8 cellular contexts compared by ENCODE assay signal in genomic region chr4:2962099-2962455, GRCh38. TPM values are rescaled to one million over a fixed set of nuclear protein-coding genes. Genes with fewer than 3 reads are reported as not detected.
DNase-seq lines count a peak whose midpoint lies in the region; ATAC-seq, FAIRE-seq and TF ChIP-seq lines count a peak whose summit lies in the region.

No MANE protein-coding gene starts in this region.

- H3K27ac ChIP-seq in H1 (ENCODE audit: low read depth, low read length) (no peak overlapping the region), trophoblast cell (ENCODE audit: low read depth, low read length) (no peak overlapping the region)

- H3K23ac ChIP-seq in H1 (ENCODE audit: insufficient read length) = no peak overlapping the region
- no peak overlapping the region for H3K23ac ChIP-seq in trophoblast cell (ENCODE audit: low read length)

- H4K91ac ChIP-seq in H1 (replicated peaks; ENCODE audit: insufficient read length, low read length) (no peak overlapping the region), trophoblast cell (ENCODE audit: low read depth, low read length) (no peak overlapping the region)

- 68% methylated on average over 7 of the region's 7 CpGs; no CpG with 5 or more reads in 1 of the 2 experiments for WGBS in H1 (ENCODE audit: extremely low coverage in 1 of 2, insufficient coverage in 1 of 2, insufficient read length in 1 of 2, insufficient replicate concordance in 2 of 2, low coverage in 1 of 2, low lambda C conversion rate in 2 of 2, missing lambda C conversion rate in 1 of 2), 2 experiments
- WGBS in trophoblast cell (ENCODE audit: extremely low coverage, insufficient coverage, insufficient read length) = no CpG with 5 or more reads among the region's 7 CpGs

- H4K20me1 ChIP-seq in H1 (replicated peaks in 1 of 2; ENCODE audit: control insufficient read depth in 1 of 2, insufficient read depth in 2 of 2, low read length in 2 of 2) = peaks cover 2 to 8% of the 10 kb centered on the region in 2 experiments

- H2BK5ac ChIP-seq in H1 (ENCODE audit: low read depth, low read length) (no peak overlapping the region), trophoblast cell (ENCODE audit: low read depth, low read length, poor library complexity) (no peak overlapping the region)

- peaks cover 3 to 9% (median 6%) of the 10 kb centered on the region in 4 experiments; a peak in 5 of 7 replicates for H3K4me1 ChIP-seq in H1 (replicated peaks in 1 of 4; ENCODE audit: control insufficient read depth in 3 of 4, insufficient read depth in 4 of 4, low read length in 3 of 4)
- H3K4me1 ChIP-seq in trophoblast cell (ENCODE audit: control insufficient read depth in 1 of 2, insufficient read depth in 2 of 2, low read length in 2 of 2) = peaks cover 0 to 11% of the 10 kb centered on the region in 2 experiments

- peak; percentile 40 to 52 for DNase-seq in activated CD4-positive, alpha-beta T cell treated with anti-CD3 and anti-CD28 coated beads for 24 hours (ENCODE audit: low read depth in 2 of 2)
- DNase-seq in activated CD4-positive, alpha-beta T cell treated with anti-CD3 and anti-CD28 coated beads for 1 hour = no peak
- peak; percentile 44 for DNase-seq in SK-N-DZ (ENCODE audit: low spot score)
- DNase-seq in H1 (ENCODE audit: low read depth in 1 of 2, low spot score in 2 of 2) = no peak
- no peak for DNase-seq in trophoblast cell
- DNase-seq in NCI-H1092 treated with DMSO at 0.1 percent for 48 hours (lab: John Stamatoyannopoulos, UW) = no peak
- no peak for DNase-seq in NCI-H146 treated with DMSO at 0.1 percent for 48 hours (lab: John Stamatoyannopoulos, UW; ENCODE audit: unreplicated experiment)

- H3K18ac ChIP-seq in H1 (ENCODE audit: extremely low read depth, low read length) (no peak overlapping the region), trophoblast cell (ENCODE audit: low read length) (no peak overlapping the region)

- peaks cover 16% of the 10 kb centered on the region; the same call in 1 of the 2 replicates for H3K23me2 ChIP-seq in H1 (ENCODE audit: low read depth, low read length)

- H3K4ac ChIP-seq in H1 (replicated peaks; ENCODE audit: insufficient read length, low read depth, low read length) (no peak overlapping the region), trophoblast cell (ENCODE audit: low read depth, low read length) (no peak overlapping the region)

- no peak overlapping the region for H3K56ac ChIP-seq in H1 (replicated peaks; ENCODE audit: insufficient read length, low read depth, low read length)

- no peak for TF ChIP-seq POLR2A in H1 (IDR thresholded peaks at IDR 0.05; ENCODE audit: control extremely low read depth in 1 of 2, low read depth in 2 of 2, low read length in 2 of 2)

- FAIRE-seq in H1 (lab: Jason Lieb, UNC) = no peak

- H4K5ac ChIP-seq in H1 (ENCODE audit: insufficient read length, low read depth, low read length) = no peak overlapping the region

- H3K79me1 ChIP-seq in H1 (ENCODE audit: low read depth, low read length) (peaks cover 5% of the 10 kb centered on the region), trophoblast cell (ENCODE audit: low read length) (peaks cover 7% of the 10 kb centered on the region)

- H2BK12ac ChIP-seq in H1 (ENCODE audit: low read depth, low read length) (no peak overlapping the region), trophoblast cell (ENCODE audit: low read length) (no peak overlapping the region)

- TF ChIP-seq RAD21 in H1 (IDR thresholded peaks at IDR 0.05 in 1 of 2, conservative IDR thresholded peaks at IDR 0.05 in 1 of 2; ENCODE audit: low read depth in 2 of 2, low read length in 2 of 2) = no peak

- H3K4me3 ChIP-seq in H1 (ENCODE audit: extremely low read depth in 1 of 4, insufficient read depth in 2 of 4, low read depth in 3 of 4, low read length in 4 of 4) = peak overlapping the region; percentile 75 to 79 (median 76)
- H3K4me3 ChIP-seq in trophoblast cell (ENCODE audit: low read depth, low read length) = no peak overlapping the region

- no peak overlapping the region for H3K14ac ChIP-seq in H1 (ENCODE audit: insufficient read length)
- no peak overlapping the region for H3K14ac ChIP-seq in trophoblast cell (ENCODE audit: low read length)

- peaks cover 2 to 43% of the 10 kb centered on the region in 2 experiments; a peak in 3 of 4 replicates for H3K79me2 ChIP-seq in H1 (ENCODE audit: control insufficient read depth in 1 of 2, insufficient read depth in 2 of 2, low read length in 2 of 2)
- peaks cover 5% of the 10 kb centered on the region for H3K79me2 ChIP-seq in trophoblast cell (ENCODE audit: control insufficient read depth, insufficient read depth, low read length, poor library complexity)

- CTCF ChIA-PET in H1 (lab: Charles Lee; ENCODE audit: partially characterized antibody) = interaction anchor here (0.7 to 1.7 kb wide), 5 partner anchors 10 to 698 kb away, joined by 3 to 5 read pairs (median 4); no protein-coding TSS in a partner anchor

- POLR2A ChIA-PET in H1 (lab: Charles Lee; ENCODE audit: partially characterized antibody) = interaction anchor here (0.6 to 3.4 kb wide), 8 partner anchors 8 to 94 kb away, joined by 3 to 13 read pairs (median 3); no protein-coding TSS in a partner anchor

- H3K4me2 ChIP-seq in H1 (ENCODE audit: insufficient read depth in 1 of 2, low read depth in 2 of 2, low read length in 2 of 2) = peak overlapping the region; percentile 87 to 89
- H3K4me2 ChIP-seq in trophoblast cell (ENCODE audit: low read length) = peak overlapping the region; percentile 85

- H3K9me3 ChIP-seq in H1 (ENCODE audit: insufficient read depth in 2 of 2, low read depth in 1 of 2, low read length in 1 of 2) (no peaks in the 10 kb centered on the region), trophoblast cell (ENCODE audit: insufficient read depth, low read depth, low read length) (no peaks in the 10 kb centered on the region)

- H2AFZ ChIP-seq in H1 (ENCODE audit: low read length) (no peak overlapping the region), trophoblast cell (ENCODE audit: insufficient read depth, low read length, poor library complexity) (no peak overlapping the region)

- no peak overlapping the region for H4K12ac ChIP-seq in trophoblast cell (ENCODE audit: low read depth, low read length)

- H4K8ac ChIP-seq in H1 (ENCODE audit: extremely low read depth, insufficient read depth, low read length) = no peak overlapping the region
- no peak overlapping the region for H4K8ac ChIP-seq in trophoblast cell (ENCODE audit: low read depth, low read length)

- peak overlapping the region in 2 of 4 experiments; percentile 72 to 88; a peak in 3 of 7 replicates for H3K9ac ChIP-seq in H1 (replicated peaks in 1 of 4; ENCODE audit: extremely low read depth in 1 of 4, low read depth in 3 of 4, low read length in 3 of 4)
- no peak overlapping the region for H3K9ac ChIP-seq in trophoblast cell (ENCODE audit: low read length)

- no peak for TF ChIP-seq EP300 in H1 (IDR thresholded peaks at IDR 0.05; ENCODE audit: borderline replicate concordance in 1 of 2, low read depth in 2 of 2, low read length in 2 of 2)

- H2BK120ac ChIP-seq in H1 (replicated peaks; ENCODE audit: low read depth, low read length) (no peak overlapping the region), trophoblast cell (ENCODE audit: insufficient read depth, low read length, poor library complexity) (no peak overlapping the region)

- H2BK15ac ChIP-seq in H1 (ENCODE audit: low read length) = no peak overlapping the region

- H3K27me3 ChIP-seq in H1 (replicated peaks in 1 of 4; ENCODE audit: control insufficient read depth in 3 of 4, extremely low read depth in 1 of 4, insufficient read depth in 3 of 4, low read length in 3 of 4) (peaks cover 0 to 7% (median 6%) of the 10 kb centered on the region in 4 experiments; a peak in 4 of 7 replicates), trophoblast cell (ENCODE audit: insufficient read depth, low read length) (no peaks in the 10 kb centered on the region)

- H2AK5ac ChIP-seq in H1 (ENCODE audit: low read depth, low read length) = no peak overlapping the region
- H2AK5ac ChIP-seq in trophoblast cell (ENCODE audit: low read length) = no peak overlapping the region

- TF ChIP-seq CTCF in H1 (IDR thresholded peaks at IDR 0.05; ENCODE audit: control extremely low read depth in 1 of 3, insufficient read depth in 1 of 3, low read depth in 1 of 3, low read length in 3 of 3) = no peak

- ATAC-seq in GM19328 (IDR thresholded peaks at IDR 0.05; ENCODE audit: unreplicated experiment) = no peak

- peaks cover 10 to 23% (median 12%) of the 10 kb centered on the region in 4 experiments for H3K36me3 ChIP-seq in H1 (ENCODE audit: control insufficient read depth in 2 of 4, insufficient read depth in 4 of 4, low read length in 3 of 4)
- H3K36me3 ChIP-seq in trophoblast cell (ENCODE audit: control insufficient read depth in 1 of 2, insufficient read depth in 2 of 2, low read length in 2 of 2) = peaks cover 3 to 4% of the 10 kb centered on the region in 2 experiments

- no peak overlapping the region for H2BK20ac ChIP-seq in H1 (ENCODE audit: low read length)

TF ChIP-seq in H1, 55 proteins besides CTCF, POLR2A, EP300 and RAD21 (continues in another document):
- TF ChIP-seq CBX8 (IDR thresholded peaks at IDR 0.05; ENCODE audit: borderline replicate concordance, low read depth, low read length) = no peak
- no peak for TF ChIP-seq POU5F1 (IDR thresholded peaks at IDR 0.05; ENCODE audit: low read depth, low read length)

RNA-seq across cellular contexts. Expression of gene NOP14, which starts 1.1 kb away (rescaled TPM):
- 15.0 and 18.6 TPM in 2 replicates for polyA plus RNA-seq in SK-N-DZ (2014; cell fraction: cytosol; rRNA removed)
- polyA plus RNA-seq in SK-N-DZ (2014; cell fraction: nucleus; rRNA removed) = 16.9 and 19.7 TPM in 2 replicates
- 44.4 and 45.3 TPM in 2 replicates for total RNA-seq in H1 (2021; fragmentation: NEBNext Ultra II Directional; extraction: Animal tissue kit (Norgen Biotek cat#: 25700))
- 8.6 TPM in 2 replicates for polyA plus RNA-seq in H1 (2011; rRNA removed)
- polyA plus RNA-seq in H1 (2011; cell fraction: cytosol; rRNA removed) = 9.5 TPM
- 13.1 TPM for polyA plus RNA-seq in H1 (2011; cell fraction: nucleus; rRNA removed)
- 32.1 to 38.1 TPM (median 36.6 TPM) in 4 replicates for polyA plus RNA-seq in H1 (2012, experiment 1 of 2)
- 15.3 TPM for polyA plus RNA-seq in H1 (2012, experiment 2 of 2)
- polyA plus RNA-seq in H1 (2013, experiment 1 of 2) = 44.3 TPM
- polyA plus RNA-seq in H1 (2013, experiment 2 of 2) = 41.2 TPM
- polyA minus RNA-seq in H1 (2011; rRNA and poly(A)+ RNA removed) = 8.9 and 9.4 TPM in 2 replicates
- polyA minus RNA-seq in H1 (2011; cell fraction: cytosol; rRNA and poly(A)+ RNA removed) = 19.7 TPM
- 17.3 TPM for polyA minus RNA-seq in H1 (2011; cell fraction: nucleus; rRNA and poly(A)+ RNA removed)
- polyA plus RNA-seq in trophoblast cell (2013) = 30.9 and 32.6 TPM in 2 replicates

RNA-seq across cellular contexts. Expression of gene GRK4, which starts 1.3 kb away (rescaled TPM):
- polyA plus RNA-seq in SK-N-DZ (2014; cell fraction: cytosol; rRNA removed) = 8.1 and 10.0 TPM in 2 replicates
- polyA plus RNA-seq in SK-N-DZ (2014; cell fraction: nucleus; rRNA removed) = 6.7 and 7.3 TPM in 2 replicates
- total RNA-seq in H1 (2021; fragmentation: NEBNext Ultra II Directional; extraction: Animal tissue kit (Norgen Biotek cat#: 25700)) = 1.8 and 2.1 TPM in 2 replicates
- polyA plus RNA-seq in H1 (2011; rRNA removed) = 0.69 and 0.77 TPM in 2 replicates
- 1.2 TPM for polyA plus RNA-seq in H1 (2011; cell fraction: cytosol; rRNA removed)
- 1.0 TPM for polyA plus RNA-seq in H1 (2011; cell fraction: nucleus; rRNA removed)
- polyA plus RNA-seq in H1 (2012, experiment 1 of 2) = 0.85 to 1.4 TPM (median 1.1 TPM) in 4 replicates
- 0.50 TPM for polyA plus RNA-seq in H1 (2012, experiment 2 of 2)
- 1.6 TPM for polyA plus RNA-seq in H1 (2013, experiment 1 of 2)
- 1.4 TPM for polyA plus RNA-seq in H1 (2013, experiment 2 of 2)
- 1.1 TPM in 2 replicates for polyA minus RNA-seq in H1 (2011; rRNA and poly(A)+ RNA removed)
- 0.73 TPM for polyA minus RNA-seq in H1 (2011; cell fraction: cytosol; rRNA and poly(A)+ RNA removed)
- 1.9 TPM for polyA minus RNA-seq in H1 (2011; cell fraction: nucleus; rRNA and poly(A)+ RNA removed)
- polyA plus RNA-seq in trophoblast cell (2013) = 1.5 and 1.6 TPM in 2 replicates

Comparison
In these comparisons a context has a peak if more than half of its experiments do, and no peak if none do; other contexts are left out.
1. DNase-seq: peak in activated CD4-positive, alpha-beta T cell treated with anti-CD3 and anti-CD28 coated beads for 24 hours (2 of 2) and SK-N-DZ (single experiment); none in activated CD4-positive, alpha-beta T cell treated with anti-CD3 and anti-CD28 coated beads for 1 hour (single experiment), H1 (0 of 2), trophoblast cell (0 of 2), NCI-H1092 treated with DMSO at 0.1 percent for 48 hours (single experiment) and NCI-H146 treated with DMSO at 0.1 percent for 48 hours (single experiment).